ENCODE assay signal across 8 cellular contexts in the genomic region with DNA sequence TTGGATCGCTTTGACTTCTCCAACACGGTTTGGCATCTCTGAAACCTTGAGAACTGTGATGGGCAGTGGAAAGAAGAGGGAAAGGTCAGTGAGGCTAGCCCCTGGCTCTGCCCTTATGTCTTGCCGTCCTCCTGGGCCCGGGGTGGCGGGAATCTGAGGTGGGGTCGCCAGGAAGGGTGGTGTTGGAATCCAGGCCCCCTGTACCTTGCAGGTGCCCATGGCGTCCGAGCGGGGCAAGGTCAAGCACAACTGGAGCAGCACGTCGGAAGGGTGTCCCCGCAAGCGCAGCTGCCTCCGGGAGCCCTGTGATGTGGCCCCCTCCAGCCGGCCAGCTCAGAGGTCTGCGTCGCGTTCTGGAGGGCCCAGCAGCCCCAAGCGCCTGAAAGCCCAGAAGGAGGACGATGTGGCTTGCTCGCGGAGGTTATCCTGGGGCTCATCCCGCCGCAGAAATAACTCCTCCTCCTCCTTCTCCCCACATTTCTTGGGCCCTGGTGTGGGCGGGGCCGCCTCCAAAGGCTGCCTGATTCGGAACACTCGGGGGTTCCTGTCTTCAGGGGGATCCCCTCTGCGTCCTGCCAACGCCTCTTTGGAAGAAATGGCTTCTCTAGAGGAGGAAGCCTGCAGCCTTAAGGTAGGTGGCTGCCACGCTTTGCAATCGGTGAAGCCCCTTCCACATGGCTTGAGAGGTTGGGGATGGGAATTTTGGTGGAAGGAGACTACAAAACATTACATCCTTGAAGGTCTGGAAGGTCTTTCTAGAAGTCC. TPM values are rescaled to one million over a fixed set of nuclear protein-coding genes. Genes with fewer than 3 reads are reported as not detected.
DNase-seq lines count a peak whose midpoint lies in the region; ATAC-seq and TF ChIP-seq lines count a peak whose summit lies in the region.

No MANE protein-coding gene starts in this region.

- H3K4me1 Mint-ChIP-seq in activated naive CD4-positive, alpha-beta T cell treated with anti-CD3 and anti-CD28 coated beads, Interleukin-2, amount 50 U/mL, for 24 hours: peaks cover 60% of the 10 kb centered on the region

- peaks cover 30% of the 10 kb centered on the region for H3K36me3 Mint-ChIP-seq in activated naive CD4-positive, alpha-beta T cell treated with anti-CD3 and anti-CD28 coated beads, Interleukin-2, amount 50 U/mL, for 24 hours

- H3K4me3 ChIP-seq in heart left ventricle (peak overlapping the region; percentile 65 to 99 (median 76)), retinal pigment epithelial cell (ENCODE audit: low read length) (peak overlapping the region; percentile 84)

- TF ChIP-seq CTCF in RWPE1 (conservative IDR thresholded peaks at IDR 0.05; ENCODE audit: low read depth): no peak
- TF ChIP-seq CTCF in heart left ventricle (IDR thresholded peaks at IDR 0.05): no peak
- TF ChIP-seq CTCF in retinal pigment epithelial cell (conservative IDR thresholded peaks at IDR 0.05; ENCODE audit: low read depth, low read length): no peak

- intact Hi-C loops in heart left ventricle (cut with DNase I): no loop called here

- H3K9me3 Mint-ChIP-seq in activated naive CD4-positive, alpha-beta T cell treated with anti-CD3 and anti-CD28 coated beads, Interleukin-2, amount 50 U/mL, for 24 hours: no peaks in the 10 kb centered on the region

- DNase-seq in NCI-H345 treated with DMSO at 0.1 percent for 48 hours (lab: John Stamatoyannopoulos, UW; ENCODE audit: unreplicated experiment) (peak; percentile 3), NCI-H345 (lab: John Stamatoyannopoulos, UW) (no peak), RWPE1 (ENCODE audit: low spot score) (peak; percentile 52), heart left ventricle (peak in 4 of 5 donors; percentile 15 to 47 (median 34)), retinal pigment epithelial cell (ENCODE audit: low read depth) (no peak), NCI-H2081 treated with DMSO at 0.1 percent for 48 hours (lab: John Stamatoyannopoulos, UW) (no peak), foreskin melanocyte (no peak)

- ATAC-seq in heart left ventricle: peak in 3 of 4 donors; percentile 5 to 16 (median 12)

- H3K9me3 ChIP-seq in heart left ventricle: peaks cover 0 to 22% (median 8%) of the 10 kb centered on the region in 12 donors

- H3K36me3 ChIP-seq in heart left ventricle: peaks cover 0 to 41% (median 21%) of the 10 kb centered on the region in 9 donors

- WGBS in heart left ventricle, 4 donors: 2 to 8% (median 4%) methylated on average over 11 to 32 of the region's 32 CpGs

- TF ChIP-seq POLR2A in heart left ventricle (IDR thresholded peaks at IDR 0.05): no peak

- peak overlapping the region; percentile 96 for H3K27ac Mint-ChIP-seq in activated naive CD4-positive, alpha-beta T cell treated with anti-CD3 and anti-CD28 coated beads, Interleukin-2, amount 50 U/mL, for 24 hours

- H3K27ac ChIP-seq in RWPE1 (peak overlapping the region; percentile 80), heart left ventricle (peak overlapping the region in 11 of 12 donors; percentile 81 to 95 (median 92))

- POLR2A ChIA-PET in RWPE1 (lab: Yijun Ruan, JAX; ENCODE audit: low non-redundant PET): no interaction called here

- peaks cover 0 to 48% (median 23%) of the 10 kb centered on the region in 12 donors for H3K4me1 ChIP-seq in heart left ventricle

- H3K27me3 ChIP-seq in heart left ventricle: no peaks in the 10 kb centered on the region

- CTCF ChIA-PET in RWPE1 (lab: Yijun Ruan, JAX): no interaction called here

- peak overlapping the region; percentile 96 for H3K4me3 Mint-ChIP-seq in activated naive CD4-positive, alpha-beta T cell treated with anti-CD3 and anti-CD28 coated beads, Interleukin-2, amount 50 U/mL, for 24 hours

- no peaks in the 10 kb centered on the region for H3K27me3 Mint-ChIP-seq in activated naive CD4-positive, alpha-beta T cell treated with anti-CD3 and anti-CD28 coated beads, Interleukin-2, amount 50 U/mL, for 24 hours

RNA-seq across cellular contexts. Expression of a gene that starts 0.9 kb away (rescaled TPM):
- total RNA-seq in heart left ventricle: 10 to 100 TPM; 10.1 to 26.6 (median 16.8) TPM
- 10 to 100 TPM in 1 of 2 donors, 1 to 10 TPM in 1; 8.6 to 31.6 TPM for polyA plus RNA-seq in heart left ventricle

RNA-seq across cellular contexts. Expression of a gene that starts 43.6 kb away (rescaled TPM):
- total RNA-seq in heart left ventricle: 1 to 10 TPM in 1 of 9 donors, under 1 TPM in 2, not detected in 6; 0.42 to 2.1 (median 0.75) TPM
- polyA plus RNA-seq in heart left ventricle: under 1 TPM; 0.18 to 0.61 TPM

Comparison
In these comparisons a context has a peak if more than half of its experiments do, and no peak if none do; other contexts are left out.
1. DNase-seq: peak in NCI-H345 treated with DMSO at 0.1 percent for 48 hours (single experiment), RWPE1 (single experiment) and heart left ventricle (4 of 5); none in NCI-H345 (single experiment), retinal pigment epithelial cell (single experiment), NCI-H2081 treated with DMSO at 0.1 percent for 48 hours (single experiment) and foreskin melanocyte (single experiment).